ENCODE assay signal across 8 cellular contexts in genomic region chr1:201481004-201481380, GRCh38. TPM values are rescaled to one million over a fixed set of nuclear protein-coding genes. Genes with fewer than 3 reads are reported as not detected.
A peak's percentile ranks its signal among the peaks of the same experiment; 100 is the strongest.
DNase-seq lines count a peak whose midpoint lies in the region; ATAC-seq and TF ChIP-seq lines count a peak whose summit lies in the region.

No MANE protein-coding gene starts in this region.

- peak overlapping the region; percentile 16 for H3K27ac Mint-ChIP-seq in activated T-cell treated with anti-CD3 and anti-CD28 coated beads, Interleukin-2, amount 50 U/mL, for 72 hours

- H3K36me3 Mint-ChIP-seq in activated T-cell treated with anti-CD3 and anti-CD28 coated beads, Interleukin-2, amount 50 U/mL, for 72 hours (ENCODE audit: insufficient read depth in 2 of 2), result no peaks in the 10 kb centered on the region

- H3K4me3 ChIP-seq in lower lobe of right lung, result peak overlapping the region; percentile 50
- peak overlapping the region in 3 of 4 donors; percentile 38 to 49 (median 48) for H3K4me3 ChIP-seq in upper lobe of left lung

- WGBS in upper lobe of left lung, 2 donors, result 11 to 12% methylated on average over 17 of the region's 17 CpGs

- no peak for TF ChIP-seq EP300 in upper lobe of left lung (IDR thresholded peaks at IDR 0.05)

- no peaks in the 10 kb centered on the region for H3K9me3 Mint-ChIP-seq in activated T-cell treated with anti-CD3 and anti-CD28 coated beads, Interleukin-2, amount 50 U/mL, for 72 hours

- H3K4me1 ChIP-seq in lower lobe of right lung (peaks cover 29% of the 10 kb centered on the region), upper lobe of left lung (peaks cover 26 to 39% (median 30%) of the 10 kb centered on the region in 4 donors)

- H3K9me3 ChIP-seq in lower lobe of right lung, result no peaks in the 10 kb centered on the region
- H3K9me3 ChIP-seq in upper lobe of left lung, result no peaks in the 10 kb centered on the region

- H3K36me3 ChIP-seq in lower lobe of right lung (peaks cover 30% of the 10 kb centered on the region), upper lobe of left lung (peaks cover 0 to 27% (median 21%) of the 10 kb centered on the region in 4 donors)

- no peak for TF ChIP-seq POLR2A in upper lobe of left lung (IDR thresholded peaks at IDR 0.05)

- H3K27me3 Mint-ChIP-seq in activated T-cell treated with anti-CD3 and anti-CD28 coated beads, Interleukin-2, amount 50 U/mL, for 72 hours (ENCODE audit: low read depth), result peaks cover 15% of the 10 kb centered on the region

- no peak for ATAC-seq in activated T-cell treated with anti-CD3 and anti-CD28 coated beads, Interleukin-2, amount 50 U/mL, for 72 hours (replicated peaks in 1 of 2)
- peak; percentile 1 to 16 for ATAC-seq in lower lobe of right lung
- no peak for ATAC-seq in upper lobe of left lung (ENCODE audit: low FRiP score in 2 of 2)
- ATAC-seq in HG02610 (IDR thresholded peaks at IDR 0.05; ENCODE audit: unreplicated experiment), result no peak
- no peak for ATAC-seq in GM18520 (IDR thresholded peaks at IDR 0.05; ENCODE audit: unreplicated experiment)

- H3K27me3 ChIP-seq in lower lobe of right lung (ENCODE audit: low read depth) (no peaks in the 10 kb centered on the region), upper lobe of left lung (no peaks in the 10 kb centered on the region)

- intact Hi-C loops in lower lobe of right lung (cut with DNase I), result loop anchor here (5.0 kb wide), 1 partner anchor 36 kb away; no protein-coding TSS in a partner anchor

- H3K4me3 Mint-ChIP-seq in activated T-cell treated with anti-CD3 and anti-CD28 coated beads, Interleukin-2, amount 50 U/mL, for 72 hours, result peak overlapping the region; percentile 82 to 83

- no peak for DNase-seq in activated T-cell treated with anti-CD3 and anti-CD28 coated beads, Interleukin-2, amount 50 U/mL, for 72 hours
- no peak for DNase-seq in activated T-cell treated with anti-CD3 and anti-CD28 coated beads, Interleukin-2, amount 50 U/mL, for 1 hour
- DNase-seq in caudate nucleus (lab: John Stamatoyannopoulos, UW) (no peak), lower lobe of right lung (no peak), upper lobe of left lung (no peak), GOT3 (lab: John Stamatoyannopoulos, UW) (no peak)

- peaks cover 25% of the 10 kb centered on the region for H3K4me1 Mint-ChIP-seq in activated T-cell treated with anti-CD3 and anti-CD28 coated beads, Interleukin-2, amount 50 U/mL, for 72 hours (ENCODE audit: low read depth)

- peak overlapping the region; percentile 98 for H3K27ac ChIP-seq in caudate nucleus (ENCODE audit: low read depth, low read length)
- H3K27ac ChIP-seq in lower lobe of right lung, result peak overlapping the region; percentile 69
- H3K27ac ChIP-seq in upper lobe of left lung, result peak overlapping the region in 2 of 4 donors; percentile 76 to 83

- TF ChIP-seq CTCF in lower lobe of right lung (IDR thresholded peaks at IDR 0.05), result no peak
- TF ChIP-seq CTCF in upper lobe of left lung (IDR thresholded peaks at IDR 0.05), result no peak

RNA-seq across cellular contexts. Expression of gene PHLDA3, which starts 12.0 kb away (rescaled TPM):
- 10 to 100 TPM; 10.7 to 25.6 TPM for total RNA-seq in activated T-cell treated with anti-CD3 and anti-CD28 coated beads, Interleukin-2, amount 50 U/mL, for 72 hours
- 97.1 TPM for total RNA-seq in lower lobe of right lung
- 100 to 1,000 TPM in 3 of 6 donors, 10 to 100 TPM in 3; 45.1 to 211 (median 88.1) TPM for total RNA-seq in upper lobe of left lung

RNA-seq across cellular contexts. Expression of gene CSRP1, which starts 25.9 kb away (rescaled TPM):
- total RNA-seq in activated T-cell treated with anti-CD3 and anti-CD28 coated beads, Interleukin-2, amount 50 U/mL, for 72 hours, result 10 to 100 TPM; 44.7 to 52.6 TPM
- 185 TPM for total RNA-seq in lower lobe of right lung
- total RNA-seq in upper lobe of left lung, result 100 to 1,000 TPM; 200 to 495 (median 327) TPM

RNA-seq across cellular contexts. Expression of gene NAV1, which starts 57.9 kb away (rescaled TPM):
- 1 to 10 TPM; 6.2 to 6.3 TPM for total RNA-seq in activated T-cell treated with anti-CD3 and anti-CD28 coated beads, Interleukin-2, amount 50 U/mL, for 72 hours
- total RNA-seq in lower lobe of right lung (24.5 TPM), upper lobe of left lung (10 to 100 TPM; 15.2 to 41.0 (median 24.1) TPM)

RNA-seq across cellular contexts. Expression of gene TNNI1, which starts 59.5 kb away (rescaled TPM):
- not detected for total RNA-seq in activated T-cell treated with anti-CD3 and anti-CD28 coated beads, Interleukin-2, amount 50 U/mL, for 72 hours
- 0.21 TPM for total RNA-seq in lower lobe of right lung
- under 1 TPM in 5 of 6 donors, not detected in 1; 0.15 to 0.78 (median 0.47) TPM for total RNA-seq in upper lobe of left lung

Comparison
In these comparisons a context has a peak if more than half of its experiments do, and no peak if none do; other contexts are left out.
1. ATAC-seq: peak in lower lobe of right lung (2 of 2); none in activated T-cell treated with anti-CD3 and anti-CD28 coated beads, Interleukin-2, amount 50 U/mL, for 72 hours (0 of 2), upper lobe of left lung (0 of 2), HG02610 (single experiment) and GM18520 (single experiment).